In genomic region chr3:64341355-64341754, GRCh38 we compare ENCODE assay signal across 17 cellular contexts.
A peak's percentile ranks its signal among the peaks of the same experiment; 100 is the strongest.
DNase-seq lines count a peak whose midpoint lies in the region; ATAC-seq and TF ChIP-seq lines count a peak whose summit lies in the region.
"Had no signal": no experiment of that assay in that cellular context is flagged by ENCODE, and none has a peak within 500 bp of the region (broad histone marks: within the 10 kb centered on the region; RNA-seq: fewer than 3 reads in every experiment).

No MANE protein-coding gene starts in this region.

- peak overlapping the region; percentile 91 for H3K4ac ChIP-seq in trophoblast cell (ENCODE audit: low read depth, low read length)

- H4K12ac ChIP-seq in trophoblast cell (ENCODE audit: low read depth, low read length) = peak overlapping the region; percentile 45

- no peaks in the 10 kb centered on the region for H4K20me1 ChIP-seq in hepatocyte (ENCODE audit: insufficient read depth, poor library complexity, severe bottlenecking)

- peaks cover 47% of the 10 kb centered on the region for H3K4me1 Mint-ChIP-seq in WTC11
- H3K4me1 Mint-ChIP-seq: stimulated activated naive CD8-positive, alpha-beta T cell treated with anti-CD3 and anti-CD28 coated beads, Interleukin-15, amount 100 ng/mL, for 72 hours had no signal

- peaks cover 13% of the 10 kb centered on the region for H3K9me3 Mint-ChIP-seq in WTC11
- H3K9me3 Mint-ChIP-seq: activated naive CD4-positive, alpha-beta T cell treated with anti-CD3 and anti-CD28 coated beads for 36 hours; stimulated activated naive CD8-positive, alpha-beta T cell treated with anti-CD3 and anti-CD28 coated beads, Interleukin-15, amount 100 ng/mL, for 72 hours had no signal

- H2AFZ ChIP-seq in hepatocyte (no peak overlapping the region), trophoblast cell (ENCODE audit: insufficient read depth, low read length, poor library complexity) (peak overlapping the region; percentile 69)

- H3K36me3 ChIP-seq in hepatocyte (replicated peaks; ENCODE audit: insufficient read depth, low read depth) = no peaks in the 10 kb centered on the region
- no peaks in the 10 kb centered on the region for H3K36me3 ChIP-seq in trophoblast cell (ENCODE audit: control insufficient read depth in 1 of 2, insufficient read depth in 2 of 2, low read length in 2 of 2)
- H3K36me3 ChIP-seq: cardiac muscle cell, spleen had no signal

- H3K9me3 ChIP-seq in hepatocyte (ENCODE audit: low read depth) (no peaks in the 10 kb centered on the region), trophoblast cell (ENCODE audit: insufficient read depth, low read depth, low read length) (peaks cover 2% of the 10 kb centered on the region)
- H3K9me3 ChIP-seq: spleen had no signal

- H2BK5ac ChIP-seq in trophoblast cell (ENCODE audit: low read depth, low read length, poor library complexity) = peak overlapping the region; percentile 93

- H4K91ac ChIP-seq in trophoblast cell (ENCODE audit: low read depth, low read length) = peak overlapping the region; percentile 98

- H3K23ac ChIP-seq in trophoblast cell (ENCODE audit: low read length) = no peak overlapping the region

- H3K4me1 ChIP-seq in hepatocyte (ENCODE audit: insufficient read depth) (peaks cover 47% of the 10 kb centered on the region), trophoblast cell (ENCODE audit: control insufficient read depth in 1 of 2, insufficient read depth in 2 of 2, low read length in 2 of 2) (peaks cover 14 to 32% of the 10 kb centered on the region in 2 experiments)

- CTCF ChIA-PET in WTC11 (lab: Charles Lee) = no interaction called here

- ATAC-seq in WTC11 = no peak; the same call in 1 of the 2 replicates
- ATAC-seq in esophagus mucosa = no peak
- ATAC-seq: left colon; stimulated activated naive CD8-positive, alpha-beta T cell treated with anti-CD3 and anti-CD28 coated beads, Interleukin-15, amount 100 ng/mL, for 72 hours had no signal

- peak overlapping the region; percentile 94 for H2BK120ac ChIP-seq in trophoblast cell (ENCODE audit: insufficient read depth, low read length, poor library complexity)

- H3K4me2 ChIP-seq in hepatocyte (peak overlapping the region; percentile 63), trophoblast cell (ENCODE audit: low read length) (no peak overlapping the region)

- POLR2A ChIA-PET in WTC11 (lab: Charles Lee) = no interaction called here

- H3K79me1 ChIP-seq in trophoblast cell (ENCODE audit: low read length) = peaks cover 40% of the 10 kb centered on the region

- H3K9me2 ChIP-seq in hepatocyte (replicated peaks; ENCODE audit: insufficient read depth) = no peaks in the 10 kb centered on the region

- no peak overlapping the region for H3K9ac ChIP-seq in trophoblast cell (ENCODE audit: low read length)

- H3K27me3 ChIP-seq in hepatocyte (no peaks in the 10 kb centered on the region), trophoblast cell (ENCODE audit: insufficient read depth, low read length) (no peaks in the 10 kb centered on the region)
- H3K27me3 ChIP-seq: cardiac muscle cell, spleen had no signal

- H3K18ac ChIP-seq in trophoblast cell (ENCODE audit: low read length) = peak overlapping the region; percentile 97

- DNase-seq in EL (peak; percentile 39), WTC11 (ENCODE audit: low spot score) (peak; percentile 24), hepatocyte (ENCODE audit: low spot score) (peak; percentile 18), trophoblast cell (no peak), HPDE6-E6E7 (ENCODE audit: extremely low spot score) (no peak), nucleus accumbens (lab: John Stamatoyannopoulos, UW) (no peak)
- DNase-seq in stimulated activated CD4-positive, alpha-beta T cell treated with anti-CD3 and anti-CD28 coated beads, Interleukin-1b, Interleukin-23, amount 100 ng/mL, for 48 hours = no peak
- DNase-seq: activated naive CD4-positive, alpha-beta T cell treated with anti-CD3 and anti-CD28 coated beads for 36 hours; head of caudate nucleus; left colon; NCI-H146; OCI-M1; spleen; stimulated activated naive CD8-positive, alpha-beta T cell treated with anti-CD3 and anti-CD28 coated beads, Interleukin-15, amount 100 ng/mL, for 72 hours had no signal

- H2BK12ac ChIP-seq in trophoblast cell (ENCODE audit: low read length) = peak overlapping the region; percentile 100

- peak overlapping the region; percentile 80 for H4K8ac ChIP-seq in trophoblast cell (ENCODE audit: low read depth, low read length)

- no peak for TF ChIP-seq CTCF in WTC11 (IDR thresholded peaks at IDR 0.05)
- no peak for TF ChIP-seq CTCF in hepatocyte (IDR thresholded peaks at IDR 0.05; ENCODE audit: poor library complexity)

- H3K27ac ChIP-seq in hepatocyte (peak overlapping the region; percentile 73), trophoblast cell (ENCODE audit: low read depth, low read length) (peak overlapping the region; percentile 94)
- H3K27ac ChIP-seq: cardiac muscle cell had no signal

- no peak overlapping the region for H3K4me3 Mint-ChIP-seq in WTC11
- H3K4me3 Mint-ChIP-seq: activated naive CD4-positive, alpha-beta T cell treated with anti-CD3 and anti-CD28 coated beads for 36 hours; neural crest cell; stimulated activated naive CD8-positive, alpha-beta T cell treated with anti-CD3 and anti-CD28 coated beads, Interleukin-15, amount 100 ng/mL, for 72 hours had no signal

- H3K36me3 Mint-ChIP-seq in WTC11 = no peaks in the 10 kb centered on the region

- H3K27ac Mint-ChIP-seq in WTC11 = no peak overlapping the region
- H3K27ac Mint-ChIP-seq: activated naive CD4-positive, alpha-beta T cell treated with anti-CD3 and anti-CD28 coated beads for 36 hours; stimulated activated naive CD8-positive, alpha-beta T cell treated with anti-CD3 and anti-CD28 coated beads, Interleukin-15, amount 100 ng/mL, for 72 hours had no signal

- H3K14ac ChIP-seq in trophoblast cell (ENCODE audit: low read length) = peak overlapping the region; percentile 88

- H3K4me3 ChIP-seq in hepatocyte (no peak overlapping the region), trophoblast cell (ENCODE audit: low read depth, low read length) (no peak overlapping the region)
- H3K4me3 ChIP-seq: cardiac muscle cell, spleen had no signal

- no peaks in the 10 kb centered on the region for H3K27me3 Mint-ChIP-seq in WTC11 (ENCODE audit: low read depth)

- H3K79me2 ChIP-seq in hepatocyte (no peaks in the 10 kb centered on the region), trophoblast cell (ENCODE audit: control insufficient read depth, insufficient read depth, low read length, poor library complexity) (peaks cover 3% of the 10 kb centered on the region)

- H2AK5ac ChIP-seq in trophoblast cell (ENCODE audit: low read length) = peak overlapping the region; percentile 99

TF ChIP-seq in WTC11, 78 proteins besides CTCF, POLR2A, EP300 and RAD21 (continues in another document):
- no peak for TF ChIP-seq NFYB (CRISPR knock-in tag; conservative IDR thresholded peaks at IDR 0.05; ENCODE audit: low read depth)
- TF ChIP-seq ZNF416 (CRISPR knock-in tag; IDR thresholded peaks at IDR 0.05) = no peak
- TF ChIP-seq KAT7 (CRISPR knock-in tag; IDR thresholded peaks at IDR 0.05; ENCODE audit: borderline replicate concordance) = no peak
- no peak for TF ChIP-seq MYBL2 (CRISPR knock-in tag; IDR thresholded peaks at IDR 0.05)
- no peak for TF ChIP-seq TCF7 (CRISPR knock-in tag; IDR thresholded peaks at IDR 0.05; ENCODE audit: low read depth)
- no peak for TF ChIP-seq ARID4B (CRISPR knock-in tag; IDR thresholded peaks at IDR 0.05; ENCODE audit: borderline replicate concordance)

Comparison
In these comparisons a context has a peak if more than half of its experiments do, and no peak if none do; other contexts are left out.
1. DNase-seq: peak in EL (single experiment), WTC11 (single experiment) and hepatocyte (single experiment); none in trophoblast cell (0 of 2), stimulated activated CD4-positive, alpha-beta T cell treated with anti-CD3 and anti-CD28 coated beads, Interleukin-1b, Interleukin-23, amount 100 ng/mL, for 48 hours (single experiment), HPDE6-E6E7 (single experiment) and nucleus accumbens (0 of 56).